In genomic region chr12:53048033-53048779, GRCh38 we compare ENCODE assay signal across 8 cellular contexts. TPM values are rescaled to one million over a fixed set of nuclear protein-coding genes. Genes with fewer than 3 reads are reported as not detected.
DNase-seq lines count a peak whose midpoint lies in the region; ATAC-seq, FAIRE-seq and TF ChIP-seq lines count a peak whose summit lies in the region.

No MANE protein-coding gene starts in this region.

- H3K27ac ChIP-seq in K562 (ENCODE audit: extremely low read depth, low read depth, low read length), result peak overlapping the region; percentile 53; the same call in 1 of the 3 replicates

- H3K4me3 Mint-ChIP-seq in immature natural killer cell, result peak overlapping the region in 4 of 5 donors; percentile 43 to 72 (median 56)

- H2AFZ ChIP-seq in K562 (ENCODE audit: low read depth, low read length), result peak overlapping the region; percentile 50; the same call in 1 of the 2 replicates

- POLR2A ChIA-PET in K562 (lab: Yijun Ruan, JAX), result interaction anchor here (0.5 to 3.8 kb wide), 7 partner anchors 11 to 462 kb away, joined by 3 to 20 read pairs (median 3); no protein-coding TSS in a partner anchor

- H3K36me3 ChIP-seq in K562 (ENCODE audit: control insufficient read depth, insufficient read depth, low read length) (peaks cover 2% of the 10 kb centered on the region; the same call in 1 of the 3 replicates), skeletal muscle satellite cell (ENCODE audit: insufficient read depth, low read length) (peaks cover 6% of the 10 kb centered on the region)

- H3K9me3 Mint-ChIP-seq in immature natural killer cell, result no peaks in the 10 kb centered on the region

- H3K9ac ChIP-seq in K562 (ENCODE audit: insufficient read depth in 1 of 2, low read depth in 2 of 2, low read length in 2 of 2) (peak overlapping the region in 1 of 2 experiments; percentile 89; a peak in 2 of 4 replicates), skeletal muscle satellite cell (ENCODE audit: low read depth, low read length) (peak overlapping the region; percentile 85)

- TF ChIP-seq CTCF in D721Med (IDR thresholded peaks at IDR 0.05; ENCODE audit: insufficient read depth, missing control alignments) (peak; percentile 22), LNCaP clone FGC (IDR thresholded peaks at IDR 0.05; ENCODE audit: control insufficient read depth, extremely low read depth, insufficient read depth) (peak; percentile 65), K562 (IDR thresholded peaks at IDR 0.05 in 2 of 3, conservative IDR thresholded peaks at IDR 0.05 in 1 of 3; ENCODE audit: insufficient read depth in 2 of 3, low read depth in 1 of 3, low read length in 3 of 3) (no peak)

- peaks cover 60 to 81% of the 10 kb centered on the region in 2 experiments for H3K4me1 ChIP-seq in K562 (replicated peaks in 1 of 2; ENCODE audit: control insufficient read depth in 2 of 2, insufficient read depth in 2 of 2, low read length in 2 of 2)
- H3K4me1 ChIP-seq in skeletal muscle satellite cell (ENCODE audit: control insufficient read depth, insufficient read depth, low read length), result peaks cover 70% of the 10 kb centered on the region

- no TSS peak for BruUV-seq in K562 (replicated peaks; lab: Mats Ljungman, UMichigan)

- no peak for TF ChIP-seq POLR2A in K562 (conservative IDR thresholded peaks at IDR 0.05)

- H3K27me3 ChIP-seq in K562 (ENCODE audit: control insufficient read depth in 2 of 2, insufficient read depth in 2 of 2, low read length in 2 of 2), result no peaks in the 10 kb centered on the region
- no peaks in the 10 kb centered on the region for H3K27me3 ChIP-seq in skeletal muscle satellite cell (ENCODE audit: control insufficient read depth, insufficient read depth, low read length)

- intact Hi-C loops in K562 (cut with micrococcal nuclease), result loop anchor here (5.0 kb wide), 1 partner anchor 41 kb away; the partner anchor contains the start of gene EIF4B

- no peaks in the 10 kb centered on the region for H3K9me3 ChIP-seq in K562 (replicated peaks; ENCODE audit: control insufficient read depth, insufficient read depth, low read depth, low read length)
- no peaks in the 10 kb centered on the region for H3K9me3 ChIP-seq in skeletal muscle satellite cell (replicated peaks; ENCODE audit: low read length)

- H4K20me1 ChIP-seq in K562 (replicated peaks; ENCODE audit: control insufficient read depth, insufficient read depth, low read length), result no peaks in the 10 kb centered on the region

- TF ChIP-seq RAD21 in K562 (CRISPR knock-in tag; conservative IDR thresholded peaks at IDR 0.05 in 1 of 2, IDR thresholded peaks at IDR 0.05 in 1 of 2), result no peak

- in situ Hi-C loops in K562 (cut with MboI), result no loop called here

- peak overlapping the region in 4 of 6 donors; percentile 22 to 57 (median 33) for H3K27ac Mint-ChIP-seq in immature natural killer cell

- WGBS in K562 (ENCODE audit: insufficient coverage, low coverage, missing lambda C conversion rate), result 71% methylated on average over 8 of the region's 10 CpGs

- no peaks in the 10 kb centered on the region for H3K9me1 ChIP-seq in K562 (ENCODE audit: control insufficient read depth, insufficient read depth, low read length)

- no peak for TF ChIP-seq EP300 in K562 (IDR thresholded peaks at IDR 0.05; ENCODE audit: low read length)

- FAIRE-seq in D721Med (lab: Jason Lieb, UNC), result no peak
- no peak for FAIRE-seq in K562 (lab: Jason Lieb, UNC)

- H3K4me2 ChIP-seq in K562 (ENCODE audit: insufficient read depth, low read length), result no peak overlapping the region; the same call in 1 of the 2 replicates
- H3K4me2 ChIP-seq in skeletal muscle satellite cell (ENCODE audit: low read length), result peak overlapping the region; percentile 98

- H3K79me2 ChIP-seq in K562 (ENCODE audit: control insufficient read depth, insufficient read depth, low read length), result peaks cover 5% of the 10 kb centered on the region; the same call in 1 of the 3 replicates

- H3K4me1 Mint-ChIP-seq in immature natural killer cell, result peaks cover 12% of the 10 kb centered on the region in 2 donors

- CTCF ChIA-PET in K562 (lab: Yijun Ruan, JAX; ENCODE audit: low intra/inter-chr PET ratio), result no interaction called here

- H3K4me3 ChIP-seq in LNCaP clone FGC (ENCODE audit: low read depth, low read length) (peak overlapping the region; percentile 23; the same call in 1 of the 2 replicates), K562 (peak overlapping the region; percentile 31; the same call in 1 of the 2 replicates), skeletal muscle satellite cell (ENCODE audit: low read length) (peak overlapping the region; percentile 88)

- H3K36me3 Mint-ChIP-seq in immature natural killer cell, result no peaks in the 10 kb centered on the region

- H3K27me3 Mint-ChIP-seq in immature natural killer cell (ENCODE audit: low read depth in 3 of 3), result peaks cover 5 to 9% (median 6%) of the 10 kb centered on the region in 3 donors

- no peak for ATAC-seq in K562
- ATAC-seq in GM18907 (IDR thresholded peaks at IDR 0.05; ENCODE audit: unreplicated experiment), result no peak

- DNase-seq in D721Med (ENCODE audit: insufficient read length, low spot score) (no peak), LNCaP clone FGC (ENCODE audit: low read depth) (no peak), K562 (ENCODE audit: extremely low read depth in 1 of 4, low spot score in 3 of 4) (peak in 1 of 4 experiments; percentile 8), immature natural killer cell (no peak), HPDE6-E6E7 (ENCODE audit: extremely low spot score) (no peak)
- no peak for DNase-seq in stimulated activated CD4-positive, alpha-beta T cell treated with anti-CD3 and anti-CD28 coated beads, Interleukin-2, amount 100 ng/mL, for 48 hours

RNA-seq across cellular contexts. Expression of gene TNS2, which starts 1.7 kb away (rescaled TPM):
- total RNA-seq in K562 (2011; cell fraction: chromatin; rRNA removed; ENCODE audit: low replicate concordance), result 7.1 and 23.0 TPM in 2 replicates
- total RNA-seq in K562 (2011; cell fraction: nucleolus; rRNA removed), result 8.0 and 14.7 TPM in 2 replicates
- 8.0 and 11.1 TPM in 2 replicates for total RNA-seq in K562 (2011; cell fraction: nucleoplasm; rRNA removed)
- total RNA-seq in K562 (2014; rRNA removed) (1.2 and 1.3 TPM in 2 replicates), K562 (2014; rRNA removed; fragmentation: Illumina TruSeq; extraction: Trizol) (0.41 and 0.73 TPM in 2 replicates), K562 (2015; rRNA removed; fragmentation: Illumina TruSeq; extraction: Trizol) (0.65 and 0.79 TPM in 2 replicates), K562 (2021) (2.8 and 3.1 TPM in 2 replicates)
- polyA plus RNA-seq in K562 (2011; rRNA removed) (1.3 and 1.7 TPM in 2 replicates), K562 (2014; fragmentation: Illumina TruSeq; extraction: Trizol) (1.4 and 1.6 TPM in 2 replicates), K562 (2014; fragmentation: Nextera tagmentation; extraction: Ambion mirVana) (under 1 TPM in 1 of 2 experiments, not detected in 1; 0.28 TPM), K562 (2014; rRNA removed) (1.0 and 2.8 TPM in 2 replicates), immature natural killer cell (not detected)
- polyA plus RNA-seq in K562 (2011; cell fraction: cytosol; rRNA removed), result 0.91 and 1.3 TPM in 2 replicates
- 7.6 and 16.8 TPM in 2 replicates for polyA plus RNA-seq in K562 (2011; cell fraction: nucleus; rRNA removed)
- 1.5 and 2.8 TPM in 2 replicates for polyA plus RNA-seq in K562 (2012)
- polyA minus RNA-seq in K562 (2011; rRNA and poly(A)+ RNA removed), result 2.3 and 2.9 TPM in 2 replicates
- 4.6 and 4.9 TPM in 2 replicates for polyA minus RNA-seq in K562 (2011; cell fraction: cytosol; rRNA and poly(A)+ RNA removed)
- polyA minus RNA-seq in K562 (2011; cell fraction: nucleus; rRNA and poly(A)+ RNA removed), result 9.4 and 13.6 TPM in 2 replicates
- 67.9 and 70.8 TPM in 2 replicates for total RNA-seq in skeletal muscle satellite cell (2012; rRNA removed)

RNA-seq across cellular contexts. Expression of gene SPRYD3, which starts 31.0 kb away (rescaled TPM):
- total RNA-seq in K562 (2011; cell fraction: chromatin; rRNA removed; ENCODE audit: low replicate concordance), result 10.8 and 27.6 TPM in 2 replicates
- 15.0 and 17.4 TPM in 2 replicates for total RNA-seq in K562 (2011; cell fraction: nucleolus; rRNA removed)
- 15.6 and 18.3 TPM in 2 replicates for total RNA-seq in K562 (2011; cell fraction: nucleoplasm; rRNA removed)
- total RNA-seq in K562 (2014; rRNA removed) (8.4 and 10.6 TPM in 2 replicates), K562 (2014; rRNA removed; fragmentation: Illumina TruSeq; extraction: Trizol) (4.1 and 5.1 TPM in 2 replicates), K562 (2015; rRNA removed; fragmentation: Illumina TruSeq; extraction: Trizol) (5.0 and 5.9 TPM in 2 replicates), K562 (2021) (10.8 and 13.6 TPM in 2 replicates)
- polyA plus RNA-seq in K562 (2011; rRNA removed) (6.2 and 7.6 TPM in 2 replicates), K562 (2014; fragmentation: Illumina TruSeq; extraction: Trizol) (10.6 and 11.4 TPM in 2 replicates), K562 (2014; fragmentation: Nextera tagmentation; extraction: Ambion mirVana) (1 to 10 TPM; 1.5 to 2.6 TPM), K562 (2014; rRNA removed) (9.1 and 11.0 TPM in 2 replicates), immature natural killer cell (10 to 100 TPM; 35.6 to 70.4 (median 59.6) TPM)
- 8.6 and 18.4 TPM in 2 replicates for polyA plus RNA-seq in K562 (2011; cell fraction: cytosol; rRNA removed)
- polyA plus RNA-seq in K562 (2011; cell fraction: nucleus; rRNA removed), result 11.1 and 16.3 TPM in 2 replicates
- polyA plus RNA-seq in K562 (2012), result 11.4 and 11.7 TPM in 2 replicates
- 7.4 and 10.3 TPM in 2 replicates for polyA minus RNA-seq in K562 (2011; rRNA and poly(A)+ RNA removed)
- 6.8 and 11.6 TPM in 2 replicates for polyA minus RNA-seq in K562 (2011; cell fraction: cytosol; rRNA and poly(A)+ RNA removed)
- 6.6 and 7.5 TPM in 2 replicates for polyA minus RNA-seq in K562 (2011; cell fraction: nucleus; rRNA and poly(A)+ RNA removed)
- 23.4 and 29.4 TPM in 2 replicates for total RNA-seq in skeletal muscle satellite cell (2012; rRNA removed)

RNA-seq across cellular contexts. Expression of gene EIF4B, which starts 42.0 kb away (rescaled TPM):
- total RNA-seq in K562 (2011; cell fraction: chromatin; rRNA removed; ENCODE audit: low replicate concordance), result 260 and 374 TPM in 2 replicates
- 137 and 149 TPM in 2 replicates for total RNA-seq in K562 (2011; cell fraction: nucleolus; rRNA removed)
- 211 and 264 TPM in 2 replicates for total RNA-seq in K562 (2011; cell fraction: nucleoplasm; rRNA removed)
- total RNA-seq in K562 (2014; rRNA removed) (617 and 636 TPM in 2 replicates), K562 (2014; rRNA removed; fragmentation: Illumina TruSeq; extraction: Trizol) (669 and 710 TPM in 2 replicates), K562 (2015; rRNA removed; fragmentation: Illumina TruSeq; extraction: Trizol) (624 and 636 TPM in 2 replicates), K562 (2021) (535 and 617 TPM in 2 replicates)
- polyA plus RNA-seq in K562 (2011; rRNA removed) (489 and 497 TPM in 2 replicates), K562 (2014; fragmentation: Illumina TruSeq; extraction: Trizol) (552 and 578 TPM in 2 replicates), K562 (2014; fragmentation: Nextera tagmentation; extraction: Ambion mirVana) (100 to 1,000 TPM; 138 to 150 TPM), K562 (2014; rRNA removed) (312 and 317 TPM in 2 replicates), immature natural killer cell (10 to 100 TPM; 57.2 to 83.4 (median 69.2) TPM)
- polyA plus RNA-seq in K562 (2011; cell fraction: cytosol; rRNA removed), result 278 and 542 TPM in 2 replicates
- 180 and 236 TPM in 2 replicates for polyA plus RNA-seq in K562 (2011; cell fraction: nucleus; rRNA removed)
- polyA plus RNA-seq in K562 (2012), result 383 and 523 TPM in 2 replicates
- polyA minus RNA-seq in K562 (2011; rRNA and poly(A)+ RNA removed), result 1,377 and 1,493 TPM in 2 replicates
- 466 and 538 TPM in 2 replicates for polyA minus RNA-seq in K562 (2011; cell fraction: cytosol; rRNA and poly(A)+ RNA removed)
- 102 and 253 TPM in 2 replicates for polyA minus RNA-seq in K562 (2011; cell fraction: nucleus; rRNA and poly(A)+ RNA removed)
- 788 and 899 TPM in 2 replicates for total RNA-seq in skeletal muscle satellite cell (2012; rRNA removed)

RNA-seq across cellular contexts. Expression of gene IGFBP6, which starts 49.3 kb away (rescaled TPM):
- total RNA-seq in K562 (2011; cell fraction: chromatin; rRNA removed; ENCODE audit: low replicate concordance), result 0.97 TPM in 1 of 2 replicates, not detected in the other
- 0.66 and 1.8 TPM in 2 replicates for total RNA-seq in K562 (2011; cell fraction: nucleolus; rRNA removed)
- total RNA-seq in K562 (2011; cell fraction: nucleoplasm; rRNA removed), result 0.37 TPM in 1 of 2 replicates, not detected in the other
- total RNA-seq in K562 (2014; rRNA removed) (1.2 and 1.6 TPM in 2 replicates), K562 (2014; rRNA removed; fragmentation: Illumina TruSeq; extraction: Trizol) (0.36 and 0.61 TPM in 2 replicates), K562 (2015; rRNA removed; fragmentation: Illumina TruSeq; extraction: Trizol) (0.38 and 0.76 TPM in 2 replicates), K562 (2021) (1.4 and 2.3 TPM in 2 replicates)
- polyA plus RNA-seq in K562 (2011; rRNA removed) (0.24 and 1.4 TPM in 2 replicates), K562 (2014; fragmentation: Illumina TruSeq; extraction: Trizol) (0.52 and 0.62 TPM in 2 replicates), K562 (2014; fragmentation: Nextera tagmentation; extraction: Ambion mirVana) (under 1 TPM; 0.15 to 0.23 TPM), K562 (2014; rRNA removed) (0.54 and 2.4 TPM in 2 replicates), immature natural killer cell (1 to 10 TPM in 1 of 3 donors, under 1 TPM in 1, not detected in 1; 0.69 to 2.1 TPM)
- 0.94 and 2.5 TPM in 2 replicates for polyA plus RNA-seq in K562 (2011; cell fraction: cytosol; rRNA removed)
- polyA plus RNA-seq in K562 (2011; cell fraction: nucleus; rRNA removed), result 0.24 and 0.47 TPM in 2 replicates
- 0.89 and 1.4 TPM in 2 replicates for polyA plus RNA-seq in K562 (2012)
- not detected in 2 replicates for polyA minus RNA-seq in K562 (2011; rRNA and poly(A)+ RNA removed)
- 1.1 TPM in 1 of 2 replicates, not detected in the other for polyA minus RNA-seq in K562 (2011; cell fraction: cytosol; rRNA and poly(A)+ RNA removed)
- polyA minus RNA-seq in K562 (2011; cell fraction: nucleus; rRNA and poly(A)+ RNA removed), result not detected in 2 replicates
- 603 and 918 TPM in 2 replicates for total RNA-seq in skeletal muscle satellite cell (2012; rRNA removed)

RNA-seq across cellular contexts. Expression of gene SOAT2, which starts 55.1 kb away (rescaled TPM):
- total RNA-seq in K562 (2011; cell fraction: chromatin; rRNA removed; ENCODE audit: low replicate concordance), result not detected in 2 replicates
- total RNA-seq in K562 (2011; cell fraction: nucleolus; rRNA removed), result not detected in 2 replicates
- 0.38 TPM in 1 of 2 replicates, not detected in the other for total RNA-seq in K562 (2011; cell fraction: nucleoplasm; rRNA removed)
- total RNA-seq in K562 (2014; rRNA removed), result not detected in 2 replicates
- not detected in 2 replicates for total RNA-seq in K562 (2014; rRNA removed; fragmentation: Illumina TruSeq; extraction: Trizol)
- total RNA-seq in K562 (2015; rRNA removed; fragmentation: Illumina TruSeq; extraction: Trizol), result not detected in 2 replicates
- total RNA-seq in K562 (2021), result not detected in 2 replicates
- not detected in 2 replicates for polyA plus RNA-seq in K562 (2011; rRNA removed)
- not detected in 2 replicates for polyA plus RNA-seq in K562 (2011; cell fraction: cytosol; rRNA removed)
- polyA plus RNA-seq in K562 (2011; cell fraction: nucleus; rRNA removed), result not detected in 2 replicates
- polyA plus RNA-seq in K562 (2012), result not detected in 2 replicates
- not detected in 2 replicates for polyA plus RNA-seq in K562 (2014; fragmentation: Illumina TruSeq; extraction: Trizol)
- not detected for polyA plus RNA-seq in K562 (2014; fragmentation: Nextera tagmentation; extraction: Ambion mirVana)
- polyA plus RNA-seq in K562 (2014; rRNA removed), result 0.04 TPM in 1 of 2 replicates, not detected in the other
- not detected in 2 replicates for polyA minus RNA-seq in K562 (2011; rRNA and poly(A)+ RNA removed)
- polyA minus RNA-seq in K562 (2011; cell fraction: cytosol; rRNA and poly(A)+ RNA removed), result not detected in 2 replicates
- polyA minus RNA-seq in K562 (2011; cell fraction: nucleus; rRNA and poly(A)+ RNA removed), result not detected in 2 replicates
- not detected for polyA plus RNA-seq in immature natural killer cell
- 0.44 TPM in 1 of 2 replicates, not detected in the other for total RNA-seq in skeletal muscle satellite cell (2012; rRNA removed)

Comparison
In these comparisons a context has a peak if more than half of its experiments do, and no peak if none do; other contexts are left out.
1. CTCF ChIP-seq: peak in D721Med (single experiment) and LNCaP clone FGC (single experiment); none in K562 (0 of 3).
2. H3K4me3 ChIP-seq: peak in every context shown above with its lines; median percentile 88 in skeletal muscle satellite cell; 31 in K562; 23 in LNCaP clone FGC.